Comparison of ENCODE assay signal across 7 cellular contexts in genomic region chr6:149951626-149952025, GRCh38. TPM values are rescaled to one million over a fixed set of nuclear protein-coding genes. Genes with fewer than 3 reads are reported as not detected.
"Had no signal": no experiment of that assay in that cellular context is flagged by ENCODE, and none has a peak within 500 bp of the region (broad histone marks: within the 10 kb centered on the region; RNA-seq: fewer than 3 reads in every experiment).

No MANE protein-coding gene starts in this region.

- H2AFZ ChIP-seq: GM23248 had no signal

- H3K9ac ChIP-seq: GM23248 had no signal

- H3K27ac ChIP-seq: GM23248 had no signal

- ATAC-seq: K562 had no signal

- H3K4me3 ChIP-seq: GM23248, K562 had no signal

- DNase-seq: GM23248, GOT3, H7, HCEC 1CT, IMR-90 had no signal

RNA-seq across cellular contexts. Expression of gene ULBP2, which starts 9.8 kb away (rescaled TPM):
- total RNA-seq: H7 had no signal

RNA-seq across cellular contexts. Expression of gene RAET1G, which starts 28.7 kb away (rescaled TPM):
- total RNA-seq: H4, H7, K562 had no signal

RNA-seq across cellular contexts. Expression of gene RAET1E, which starts 53.7 kb away (rescaled TPM):
- total RNA-seq: H4, H7, IMR-90, K562 had no signal
- polyA plus RNA-seq: IMR-90, K562 had no signal
